In genomic region chr4:122783301-122784215, GRCh38 we compare ENCODE assay signal across 9 cellular contexts. TPM values are rescaled to one million over a fixed set of nuclear protein-coding genes. Genes with fewer than 3 reads are reported as not detected.
DNase-seq lines count a peak whose midpoint lies in the region; ATAC-seq and TF ChIP-seq lines count a peak whose summit lies in the region.
"Had no signal": no experiment of that assay in that cellular context is flagged by ENCODE, and none has a peak within 500 bp of the region (broad histone marks: within the 10 kb centered on the region; RNA-seq: fewer than 3 reads in every experiment).

No MANE protein-coding gene starts in this region.

- in situ Hi-C loops in Panc1 (cut with HindIII; ENCODE audit: low pct_unique_long_range_greater_than_20kb, low sequenced_read_pairs): no loop called here

- no TSS peak for BruUV-seq in Panc1 (replicated peaks; lab: Mats Ljungman, UMichigan)

- CTCF ChIA-PET in Panc1 (lab: Charles Lee): no interaction called here

- no peak for TF ChIP-seq EP300 in esophagus muscularis mucosa (IDR thresholded peaks at IDR 0.05)

- WGBS in esophagus muscularis mucosa: 22% methylated on average over 6 of the region's 6 CpGs

- no peak for TF ChIP-seq CTCF in Panc1 (IDR thresholded peaks at IDR 0.05)
- no peak for TF ChIP-seq CTCF in esophagus muscularis mucosa (IDR thresholded peaks at IDR 0.05)

- H3K9me3 ChIP-seq in Panc1 (ENCODE audit: control insufficient read depth, insufficient read depth, low read depth, low read length) (no peaks in the 10 kb centered on the region), esophagus muscularis mucosa (no peaks in the 10 kb centered on the region)

- DNase-seq in Ammon's horn (ENCODE audit: low spot score) (peak; percentile 28), Panc1 (ENCODE audit: low read depth, low spot score) (peak; percentile 84), esophagus muscularis mucosa (ENCODE audit: extremely low spot score) (no peak), mucosa of gallbladder (ENCODE audit: low spot score) (peak; percentile 26), DMS79 (lab: John Stamatoyannopoulos, UW) (no peak), OCI-M2 (lab: John Stamatoyannopoulos, UW; ENCODE audit: unreplicated experiment) (no peak)
- DNase-seq in activated naive CD4-positive, alpha-beta T cell (lab: John Stamatoyannopoulos, UW): no peak
- DNase-seq: NCI-H774 had no signal

- peaks cover 8% of the 10 kb centered on the region; the same call in 1 of the 2 replicates for H3K4me1 ChIP-seq in Panc1 (ENCODE audit: control insufficient read depth, insufficient read depth, low read length)
- peaks cover 22 to 39% (median 32%) of the 10 kb centered on the region in 4 donors for H3K4me1 ChIP-seq in esophagus muscularis mucosa

- TF ChIP-seq POLR2A in esophagus muscularis mucosa (IDR thresholded peaks at IDR 0.05; ENCODE audit: low read depth): no peak

- intact Hi-C loops in Panc1 (cut with micrococcal nuclease; ENCODE audit: unreplicated experiment): loop anchor here (5.0 kb wide), 1 partner anchor 44 kb away; the partner anchor contains the start of gene FGF2
- intact Hi-C loops in esophagus muscularis mucosa (cut with DNase I): no loop called here

- H3K4me3 ChIP-seq in Panc1 (ENCODE audit: low read depth in 2 of 2, low read length in 2 of 2): no peak overlapping the region
- peak overlapping the region in 3 of 4 donors; percentile 0 to 20 (median 17) for H3K4me3 ChIP-seq in esophagus muscularis mucosa

- POLR2A ChIA-PET in Panc1 (lab: Charles Lee): no interaction called here

- H3K27me3 ChIP-seq in Panc1 (ENCODE audit: control insufficient read depth, insufficient read depth, low read length) (no peaks in the 10 kb centered on the region), esophagus muscularis mucosa (no peaks in the 10 kb centered on the region)

- H3K36me3 ChIP-seq in Panc1 (ENCODE audit: control insufficient read depth, insufficient read depth, low read length) (no peaks in the 10 kb centered on the region), esophagus muscularis mucosa (no peaks in the 10 kb centered on the region)

- peak overlapping the region; percentile 78 for H3K27ac ChIP-seq in Panc1 (ENCODE audit: low read length)
- H3K27ac ChIP-seq in esophagus muscularis mucosa (replicated peaks in 1 of 4): peak overlapping the region; percentile 59 to 78 (median 72)

- ATAC-seq in Panc1 (peak; percentile 100), HG03342 (IDR thresholded peaks at IDR 0.05; ENCODE audit: unreplicated experiment) (no peak)

RNA-seq across cellular contexts. Expression of gene FGF2, which starts 43.1 kb away (rescaled TPM):
- 21.7 TPM for total RNA-seq in Panc1 (2021; ENCODE audit: unreplicated experiment)
- 7.8 TPM for polyA plus RNA-seq in Panc1 (2012; ENCODE audit: insufficient read length)
- total RNA-seq in esophagus muscularis mucosa: 10 to 100 TPM; 27.0 to 46.4 (median 32.1) TPM
- 11.9 TPM for total RNA-seq in mucosa of gallbladder

RNA-seq across cellular contexts. Expression of gene BBS12, which starts 51.1 kb away (rescaled TPM):
- total RNA-seq in Panc1 (2021; ENCODE audit: unreplicated experiment): 1.5 TPM
- polyA plus RNA-seq in Panc1 (2012; ENCODE audit: insufficient read length): 1.5 TPM
- 1 to 10 TPM; 3.0 to 5.7 (median 4.0) TPM for total RNA-seq in esophagus muscularis mucosa
- total RNA-seq in mucosa of gallbladder: 4.1 TPM

Comparison
In these comparisons a context has a peak if more than half of its experiments do, and no peak if none do; other contexts are left out.
1. DNase-seq: peak in Ammon's horn (single experiment), Panc1 (single experiment) and mucosa of gallbladder (single experiment); none in esophagus muscularis mucosa (single experiment), DMS79 (single experiment), OCI-M2 (single experiment) and activated naive CD4-positive, alpha-beta T cell (0 of 4).
2. H3K4me3 ChIP-seq: peak in esophagus muscularis mucosa (3 of 4); none in Panc1 (0 of 2).